19 cellular contexts compared by ENCODE assay signal in the genomic region with DNA sequence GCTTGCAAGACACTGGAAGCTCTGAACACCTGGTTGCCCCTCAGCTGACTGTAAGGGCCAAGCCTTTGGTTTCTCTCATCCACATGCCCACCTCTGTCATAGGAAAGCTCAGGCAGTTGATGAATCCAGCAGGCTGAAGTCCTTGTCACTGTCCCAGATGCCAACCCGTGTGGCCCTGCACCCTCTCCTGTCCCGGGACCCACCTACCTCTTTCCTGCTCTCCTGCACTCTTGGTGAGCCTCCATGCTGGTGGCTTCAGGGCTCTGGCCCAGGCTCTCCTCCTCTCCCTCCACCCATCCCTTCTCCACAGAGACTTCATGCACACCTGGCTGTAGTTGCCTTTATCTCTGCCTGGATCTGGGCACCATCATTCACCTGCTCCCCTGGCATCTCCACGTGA.
"Had no signal": no experiment of that assay in that cellular context is flagged by ENCODE, and none has a peak within 500 bp of the region (broad histone marks: within the 10 kb centered on the region; RNA-seq: fewer than 3 reads in every experiment).

No MANE protein-coding gene starts in this region.

- ATAC-seq: activated CD8-positive, alpha-beta T cell treated with anti-CD3 and anti-CD28 coated beads for 36 hours; left lobe of liver; mucosa of descending colon had no signal

- H3K36me3 ChIP-seq: brain microvascular endothelial cell, colonic mucosa had no signal

- H3K27me3 ChIP-seq: brain microvascular endothelial cell, colonic mucosa, suprapubic skin had no signal

- H3K4me3 ChIP-seq: colonic mucosa, mucosa of descending colon, suprapubic skin had no signal

- H3K27me3 Mint-ChIP-seq: activated CD4-positive, alpha-beta T cell treated with anti-CD3 and anti-CD28 coated beads, Interleukin-2, amount 10 ng/mL, durations not matched to agents 24 days and 14 days; activated CD8-positive, alpha-beta T cell treated with anti-CD3 and anti-CD28 coated beads for 36 hours; central memory CD8-positive, alpha-beta T cell; naive B cell; progenitor cell of endocrine pancreas; stimulated activated naive CD8-positive, alpha-beta T cell treated with anti-CD3 and anti-CD28 coated beads, Interleukin-15, Interleukin-2, amounts not matched to agents 100 ng/mL and 50 ng/mL, for 24 hours; type B pancreatic cell had no signal

- H3K9me3 ChIP-seq: colonic mucosa, mucosa of descending colon, suprapubic skin had no signal

- DNase-seq: activated CD4-positive, alpha-beta T cell treated with anti-CD3 and anti-CD28 coated beads, Interleukin-2, amount 10 ng/mL, durations not matched to agents 24 days and 14 days; activated CD8-positive, alpha-beta T cell treated with anti-CD3 and anti-CD28 coated beads for 36 hours; activated naive CD4-positive, alpha-beta T cell treated with anti-CD3 and anti-CD28 coated beads for 36 hours; activated T-cell treated with anti-CD3 and anti-CD28 coated beads, Interleukin-2, amount 50 U/mL, for 1 hour; brain microvascular endothelial cell; colonic mucosa; hypothalamus; mammary epithelial cell; mucosa of descending colon; naive B cell; T-helper 9 cell had no signal

- H3K27ac ChIP-seq: brain microvascular endothelial cell, colonic mucosa, suprapubic skin had no signal

- H3K9me3 Mint-ChIP-seq: activated CD4-positive, alpha-beta T cell treated with anti-CD3 and anti-CD28 coated beads, Interleukin-2, amount 10 ng/mL, durations not matched to agents 24 days and 14 days; activated CD8-positive, alpha-beta T cell treated with anti-CD3 and anti-CD28 coated beads for 36 hours; activated naive CD4-positive, alpha-beta T cell treated with anti-CD3 and anti-CD28 coated beads for 36 hours; activated T-helper 2 cell treated with anti-CD3 and anti-CD28 coated beads, Interferon-gamma antibody, Interleukin-2, Interleukin-4, amounts not matched to agents 10 μg/mL and 5 μg/mL and 100 μg/mL, durations not matched to agents 14 hours and 24 hours and 36 hours; central memory CD8-positive, alpha-beta T cell; naive B cell; neural crest cell; stimulated activated naive CD8-positive, alpha-beta T cell treated with anti-CD3 and anti-CD28 coated beads, Interleukin-15, Interleukin-2, amounts not matched to agents 100 ng/mL and 50 ng/mL, for 24 hours; type B pancreatic cell had no signal

- H3K4me3 Mint-ChIP-seq: activated CD4-positive, alpha-beta T cell treated with anti-CD3 and anti-CD28 coated beads, Interleukin-2, amount 10 ng/mL, durations not matched to agents 24 days and 14 days; activated CD8-positive, alpha-beta T cell treated with anti-CD3 and anti-CD28 coated beads for 36 hours; activated naive CD4-positive, alpha-beta T cell treated with anti-CD3 and anti-CD28 coated beads for 36 hours; central memory CD8-positive, alpha-beta T cell; naive B cell; neural crest cell; stimulated activated naive CD8-positive, alpha-beta T cell treated with anti-CD3 and anti-CD28 coated beads, Interleukin-15, Interleukin-2, amounts not matched to agents 100 ng/mL and 50 ng/mL, for 24 hours; type B pancreatic cell had no signal

- H3K27ac Mint-ChIP-seq: activated CD4-positive, alpha-beta T cell treated with anti-CD3 and anti-CD28 coated beads, Interleukin-2, amount 10 ng/mL, durations not matched to agents 24 days and 14 days; activated CD8-positive, alpha-beta T cell treated with anti-CD3 and anti-CD28 coated beads for 36 hours; activated naive CD4-positive, alpha-beta T cell treated with anti-CD3 and anti-CD28 coated beads for 36 hours; progenitor cell of endocrine pancreas; stimulated activated naive CD8-positive, alpha-beta T cell treated with anti-CD3 and anti-CD28 coated beads, Interleukin-15, Interleukin-2, amounts not matched to agents 100 ng/mL and 50 ng/mL, for 24 hours; type B pancreatic cell had no signal

- H3K36me3 Mint-ChIP-seq: naive B cell had no signal
